19 cellular contexts compared by ENCODE assay signal in the genomic region with DNA sequence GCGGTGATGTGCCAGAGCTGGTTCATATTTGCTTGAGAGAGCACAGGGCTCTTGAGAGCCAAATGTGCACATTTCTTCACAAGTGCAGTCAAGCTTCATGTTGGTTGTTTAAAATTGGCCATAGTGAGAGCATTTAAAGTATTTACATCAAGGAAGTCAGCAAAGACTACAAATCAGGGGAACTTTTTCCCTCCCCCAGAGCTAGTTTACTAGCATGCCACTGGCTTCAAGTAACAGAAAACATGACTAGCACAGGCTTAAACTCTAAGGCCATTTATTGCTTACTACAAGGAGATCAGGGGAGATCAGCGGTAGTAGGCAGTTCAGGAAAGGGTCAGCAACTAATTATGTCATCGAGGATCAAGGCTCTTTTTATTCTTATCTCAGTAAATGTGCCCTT.
"Had no signal": no experiment of that assay in that cellular context is flagged by ENCODE, and none has a peak within 500 bp of the region (broad histone marks: within the 10 kb centered on the region; RNA-seq: fewer than 3 reads in every experiment).

No MANE protein-coding gene starts in this region.

- H3K4me1 ChIP-seq: body of pancreas, colonic mucosa, esophagus muscularis mucosa, psoas muscle, sigmoid colon, spleen, stomach, testis had no signal

- H3K9me3 ChIP-seq: body of pancreas, colonic mucosa, esophagus muscularis mucosa, psoas muscle, sigmoid colon, spleen, stomach, testis had no signal

- DNase-seq: activated CD4-positive, alpha-beta T cell treated with anti-CD3 and anti-CD28 coated beads for 48 hours; activated CD8-positive, alpha-beta T cell treated with anti-CD3 and anti-CD28 coated beads for 36 hours; activated gamma-delta T cell; activated T-cell treated with anti-CD3 and anti-CD28 coated beads, Interleukin-2, amount 50 U/mL, for 48 hours; amniotic stem cell; body of pancreas; central memory CD4-positive, alpha-beta T cell; colonic mucosa; kidney glomerular epithelial cell; mesendoderm; psoas muscle; sigmoid colon; spleen; stomach; testis had no signal

- H3K27me3 ChIP-seq: body of pancreas, colonic mucosa, sigmoid colon, spleen, stomach, testis had no signal

- H3K36me3 ChIP-seq: colonic mucosa, esophagus muscularis mucosa, sigmoid colon, spleen, stomach had no signal

- H3K4me3 ChIP-seq: body of pancreas, colonic mucosa, esophagus muscularis mucosa, psoas muscle, sigmoid colon, spleen, stomach, testis had no signal

- ATAC-seq: activated CD8-positive, alpha-beta T cell treated with anti-CD3 and anti-CD28 coated beads for 36 hours; activated naive CD4-positive, alpha-beta T cell treated with anti-CD3 and anti-CD28 coated beads, Interleukin-2, amount 50 U/mL, for 72 hours; body of pancreas; natural killer cell treated with Interleukin-12 subunit alpha and Interleukin-12 subunit beta and Interleukin-15 and Interleukin-18, amount 100 ng/mL, for 72 hours; psoas muscle; WTC11 had no signal

- H3K27ac ChIP-seq: body of pancreas, colonic mucosa, esophagus muscularis mucosa, psoas muscle, sigmoid colon, spleen, stomach, testis had no signal
